In genomic region chr7:4612237-4612636, GRCh38 we compare ENCODE assay signal across 23 cellular contexts.
DNase-seq lines count a peak whose midpoint lies in the region; ATAC-seq, FAIRE-seq and TF ChIP-seq lines count a peak whose summit lies in the region.
"Had no signal": no experiment of that assay in that cellular context is flagged by ENCODE, and none has a peak within 500 bp of the region (broad histone marks: within the 10 kb centered on the region; RNA-seq: fewer than 3 reads in every experiment).

No MANE protein-coding gene starts in this region.

- peaks cover 2 to 9% of the 10 kb centered on the region in 2 experiments; a peak in 3 of 5 replicates for H3K27me3 ChIP-seq in K562 (ENCODE audit: control insufficient read depth in 2 of 2, insufficient read depth in 2 of 2, low read length in 2 of 2)
- H3K27me3 ChIP-seq: BE2C, MG63 had no signal

- H3K9me1 ChIP-seq in K562 (ENCODE audit: control insufficient read depth, insufficient read depth, low read length) = no peaks in the 10 kb centered on the region

- BruUV-seq in K562 (replicated peaks; lab: Mats Ljungman, UMichigan) = no TSS peak

- peak; percentile 60 for DNase-seq in activated effector memory CD4-positive, alpha-beta T cell treated with anti-CD3 and anti-CD28 coated beads, Interleukin-2, amount 50 U/mL, for 16 hours
- DNase-seq in activated effector memory CD4-positive, alpha-beta T cell treated with Interleukin-2 at 50 U/mL for 16 hours = no peak
- DNase-seq in K562 (ENCODE audit: extremely low read depth in 1 of 4, low spot score in 3 of 4) = no peak
- DNase-seq in posterior vena cava (ENCODE audit: low spot score) = peak; percentile 30
- no peak for DNase-seq in urothelium cell line (ENCODE audit: low spot score)
- DNase-seq in NOMO-1 treated with dmso at 0.1 percent for 144 hours (lab: John Stamatoyannopoulos, UW; ENCODE audit: unreplicated experiment) = no peak
- no peak for DNase-seq in mucosa of descending colon
- no peak for DNase-seq in T-cell
- DNase-seq: BE2C; CD4-positive, CD25-positive, alpha-beta regulatory T cell; DMS153; DND-41; NCI-H1105 treated with DMSO at 0.1 percent for 48 hours; NCI-H2029; NCI-H446; NCI-H524 treated with DMSO at 0.1 percent for 48 hours; NCI-H774; RPMI8226; SHP77 had no signal

- H3K4me1 Mint-ChIP-seq in T-cell = peaks cover 12 to 14% (median 13%) of the 10 kb centered on the region in 3 donors

- H3K4me3 Mint-ChIP-seq in T-cell = no peak overlapping the region

- no peak for TF ChIP-seq POLR2A in K562 (conservative IDR thresholded peaks at IDR 0.05)

- no peak for FAIRE-seq in K562 (lab: Jason Lieb, UNC)
- FAIRE-seq in urothelium cell line (lab: Jason Lieb, UNC) = peak; percentile 50
- FAIRE-seq: H54, HepG2 had no signal

- H3K9ac ChIP-seq in K562 (ENCODE audit: insufficient read depth in 1 of 2, low read depth in 2 of 2, low read length in 2 of 2) = no peak overlapping the region

- TF ChIP-seq CTCF in K562 (IDR thresholded peaks at IDR 0.05 in 2 of 3, conservative IDR thresholded peaks at IDR 0.05 in 1 of 3; ENCODE audit: insufficient read depth in 2 of 3, low read depth in 1 of 3, low read length in 3 of 3) (no peak), mucosa of descending colon (IDR thresholded peaks at IDR 0.05) (no peak)

- ATAC-seq in K562 (no peak), mucosa of descending colon (no peak), T-cell (replicated peaks in 1 of 4) (no peak)

- H3K27ac Mint-ChIP-seq in T-cell = no peak overlapping the region

- in situ Hi-C loops in K562 (cut with MboI) = no loop called here

- no peak for TF ChIP-seq EP300 in K562 (IDR thresholded peaks at IDR 0.05; ENCODE audit: low read length)

- H3K4me1 ChIP-seq in K562 (replicated peaks in 1 of 2; ENCODE audit: control insufficient read depth in 2 of 2, insufficient read depth in 2 of 2, low read length in 2 of 2) (peaks cover 14 to 15% of the 10 kb centered on the region in 2 experiments; a peak in 4 of 5 replicates), mucosa of descending colon (ENCODE audit: low read depth) (no peaks in the 10 kb centered on the region)
- H3K4me1 ChIP-seq: BE2C had no signal

- H3K36me3 Mint-ChIP-seq in T-cell = no peaks in the 10 kb centered on the region
- H3K36me3 Mint-ChIP-seq: CD4-positive, CD25-positive, alpha-beta regulatory T cell had no signal

- no peaks in the 10 kb centered on the region; the same call in 1 of the 2 replicates for H4K20me1 ChIP-seq in K562 (replicated peaks; ENCODE audit: control insufficient read depth, insufficient read depth, low read length)

- intact Hi-C loops in K562 (cut with micrococcal nuclease) = loop anchor here (10.0 kb wide), 1 partner anchor 273 kb away; the partner anchor contains the start of gene RADIL
- intact Hi-C loops in posterior vena cava (cut with DNase I) = no loop called here
- intact Hi-C loops in mucosa of descending colon (cut with DNase I, micrococcal nuclease) = no loop called here

- WGBS in K562 (ENCODE audit: insufficient coverage, low coverage, missing lambda C conversion rate) = 93% methylated on average over 12 of the region's 13 CpGs

- CTCF ChIA-PET in K562 (lab: Yijun Ruan, JAX; ENCODE audit: low intra/inter-chr PET ratio) (interaction anchor here (1.4 to 2.6 kb wide), 2 partner anchors 20 kb away, joined by 9 to 30 read pairs; no protein-coding TSS in a partner anchor), T-cell (lab: Charles Lee) (interaction anchor here in 1 of 2 donors (0.5 to 1.2 kb wide), 4 partner anchors 12 to 143 kb away, joined by 3 to 6 read pairs (median 4); no protein-coding TSS in a partner anchor)

- no peaks in the 10 kb centered on the region for H3K9me3 Mint-ChIP-seq in T-cell
- H3K9me3 Mint-ChIP-seq: CD4-positive, CD25-positive, alpha-beta regulatory T cell had no signal

- no peak overlapping the region for H3K27ac ChIP-seq in K562 (ENCODE audit: extremely low read depth, low read depth, low read length)
- H3K27ac ChIP-seq: 22Rv1 had no signal

- no peak overlapping the region for H3K4me2 ChIP-seq in K562 (ENCODE audit: insufficient read depth, low read length)

- no peaks in the 10 kb centered on the region for H3K36me3 ChIP-seq in K562 (ENCODE audit: control insufficient read depth, insufficient read depth, low read length)
- H3K36me3 ChIP-seq in mucosa of descending colon (ENCODE audit: low read depth) = no peaks in the 10 kb centered on the region
- H3K36me3 ChIP-seq: BE2C, MG63 had no signal

- TF ChIP-seq RAD21 in K562 (CRISPR knock-in tag; conservative IDR thresholded peaks at IDR 0.05 in 1 of 2, IDR thresholded peaks at IDR 0.05 in 1 of 2) = no peak

- H3K4me3 ChIP-seq in K562 (no peak overlapping the region), mucosa of descending colon (no peak overlapping the region)

- no peaks in the 10 kb centered on the region for H3K27me3 Mint-ChIP-seq in T-cell
- H3K27me3 Mint-ChIP-seq: CD4-positive, CD25-positive, alpha-beta regulatory T cell had no signal

- no peak overlapping the region for H2AFZ ChIP-seq in K562 (ENCODE audit: low read depth, low read length)

- H3K79me2 ChIP-seq in K562 (ENCODE audit: control insufficient read depth, insufficient read depth, low read length) = no peaks in the 10 kb centered on the region

- H3K9me3 ChIP-seq in K562 (replicated peaks; ENCODE audit: control insufficient read depth, insufficient read depth, low read depth, low read length) (no peaks in the 10 kb centered on the region), mucosa of descending colon (no peaks in the 10 kb centered on the region)
- H3K9me3 ChIP-seq: BE2C, MG63 had no signal

- POLR2A ChIA-PET in K562 (lab: Yijun Ruan, JAX) = no interaction called here
- POLR2A ChIA-PET in T-cell (lab: Charles Lee) = no interaction called here

TF ChIP-seq in K562, 482 proteins besides CTCF, POLR2A, EP300 and RAD21:
- TF ChIP-seq HNRNPUL1 (IDR thresholded peaks at IDR 0.05; ENCODE audit: low read length) = no peak
- no peak for TF ChIP-seq HOXB6 (CRISPR knock-in tag; IDR thresholded peaks at IDR 0.05; ENCODE audit: borderline replicate concordance)
- TF ChIP-seq, protein P1, sequence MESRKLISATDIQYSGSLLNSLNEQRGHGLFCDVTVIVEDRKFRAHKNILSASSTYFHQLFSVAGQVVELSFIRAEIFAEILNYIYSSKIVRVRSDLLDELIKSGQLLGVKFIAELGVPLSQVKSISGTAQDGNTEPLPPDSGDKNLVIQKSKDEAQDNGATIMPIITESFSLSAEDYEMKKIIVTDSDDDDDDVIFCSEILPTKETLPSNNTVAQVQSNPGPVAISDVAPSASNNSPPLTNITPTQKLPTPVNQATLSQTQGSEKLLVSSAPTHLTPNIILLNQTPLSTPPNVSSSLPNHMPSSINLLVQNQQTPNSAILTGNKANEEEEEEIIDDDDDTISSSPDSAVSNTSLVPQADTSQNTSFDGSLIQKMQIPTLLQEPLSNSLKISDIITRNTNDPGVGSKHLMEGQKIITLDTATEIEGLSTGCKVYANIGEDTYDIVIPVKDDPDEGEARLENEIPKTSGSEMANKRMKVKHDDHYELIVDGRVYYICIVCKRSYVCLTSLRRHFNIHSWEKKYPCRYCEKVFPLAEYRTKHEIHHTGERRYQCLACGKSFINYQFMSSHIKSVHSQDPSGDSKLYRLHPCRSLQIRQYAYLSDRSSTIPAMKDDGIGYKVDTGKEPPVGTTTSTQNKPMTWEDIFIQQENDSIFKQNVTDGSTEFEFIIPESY (CRISPR knock-in tag; IDR thresholded peaks at IDR 0.05) = peak; percentile 21; the same call in 1 of the 2 replicates
- peak; percentile 44 for TF ChIP-seq ZNF121 (CRISPR knock-in tag; conservative IDR thresholded peaks at IDR 0.05)

Comparison
In these comparisons a context has a peak if more than half of its experiments do, and no peak if none do; other contexts are left out.
1. DNase-seq: peak in activated effector memory CD4-positive, alpha-beta T cell treated with anti-CD3 and anti-CD28 coated beads, Interleukin-2, amount 50 U/mL, for 16 hours (single experiment) and posterior vena cava (single experiment); none in activated effector memory CD4-positive, alpha-beta T cell treated with Interleukin-2 at 50 U/mL for 16 hours (single experiment), K562 (0 of 4), urothelium cell line (single experiment), NOMO-1 treated with dmso at 0.1 percent for 144 hours (single experiment), mucosa of descending colon (0 of 3) and T-cell (0 of 34).